In the genomic region with DNA sequence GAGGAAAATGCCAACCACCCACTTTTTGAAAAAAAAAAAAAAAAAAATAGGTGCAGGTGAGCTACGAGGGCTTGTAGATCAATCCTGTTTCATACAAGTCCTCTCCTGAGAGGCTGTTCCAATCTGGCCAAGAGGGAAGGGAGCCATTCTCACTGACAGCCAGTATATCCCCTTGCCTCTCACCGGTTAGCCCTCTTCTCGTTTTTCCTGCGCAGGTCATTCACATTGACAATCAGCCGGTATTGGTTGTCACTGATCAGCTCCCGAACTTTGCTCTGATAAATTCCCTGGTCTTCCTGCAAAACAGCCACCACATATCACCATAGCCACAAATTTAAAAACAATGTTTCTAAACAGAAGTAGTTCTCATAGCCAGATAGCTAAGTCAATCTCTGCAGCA, we compare ENCODE assay signal across 1 cellular context.
TF ChIP-seq lines count a peak whose summit lies in the region.

No MANE protein-coding gene starts in this region.

TF ChIP-seq in GM23338, 12 proteins besides CTCF, POLR2A, EP300 and RAD21 (continued from another document):
- TF ChIP-seq, protein P1, sequence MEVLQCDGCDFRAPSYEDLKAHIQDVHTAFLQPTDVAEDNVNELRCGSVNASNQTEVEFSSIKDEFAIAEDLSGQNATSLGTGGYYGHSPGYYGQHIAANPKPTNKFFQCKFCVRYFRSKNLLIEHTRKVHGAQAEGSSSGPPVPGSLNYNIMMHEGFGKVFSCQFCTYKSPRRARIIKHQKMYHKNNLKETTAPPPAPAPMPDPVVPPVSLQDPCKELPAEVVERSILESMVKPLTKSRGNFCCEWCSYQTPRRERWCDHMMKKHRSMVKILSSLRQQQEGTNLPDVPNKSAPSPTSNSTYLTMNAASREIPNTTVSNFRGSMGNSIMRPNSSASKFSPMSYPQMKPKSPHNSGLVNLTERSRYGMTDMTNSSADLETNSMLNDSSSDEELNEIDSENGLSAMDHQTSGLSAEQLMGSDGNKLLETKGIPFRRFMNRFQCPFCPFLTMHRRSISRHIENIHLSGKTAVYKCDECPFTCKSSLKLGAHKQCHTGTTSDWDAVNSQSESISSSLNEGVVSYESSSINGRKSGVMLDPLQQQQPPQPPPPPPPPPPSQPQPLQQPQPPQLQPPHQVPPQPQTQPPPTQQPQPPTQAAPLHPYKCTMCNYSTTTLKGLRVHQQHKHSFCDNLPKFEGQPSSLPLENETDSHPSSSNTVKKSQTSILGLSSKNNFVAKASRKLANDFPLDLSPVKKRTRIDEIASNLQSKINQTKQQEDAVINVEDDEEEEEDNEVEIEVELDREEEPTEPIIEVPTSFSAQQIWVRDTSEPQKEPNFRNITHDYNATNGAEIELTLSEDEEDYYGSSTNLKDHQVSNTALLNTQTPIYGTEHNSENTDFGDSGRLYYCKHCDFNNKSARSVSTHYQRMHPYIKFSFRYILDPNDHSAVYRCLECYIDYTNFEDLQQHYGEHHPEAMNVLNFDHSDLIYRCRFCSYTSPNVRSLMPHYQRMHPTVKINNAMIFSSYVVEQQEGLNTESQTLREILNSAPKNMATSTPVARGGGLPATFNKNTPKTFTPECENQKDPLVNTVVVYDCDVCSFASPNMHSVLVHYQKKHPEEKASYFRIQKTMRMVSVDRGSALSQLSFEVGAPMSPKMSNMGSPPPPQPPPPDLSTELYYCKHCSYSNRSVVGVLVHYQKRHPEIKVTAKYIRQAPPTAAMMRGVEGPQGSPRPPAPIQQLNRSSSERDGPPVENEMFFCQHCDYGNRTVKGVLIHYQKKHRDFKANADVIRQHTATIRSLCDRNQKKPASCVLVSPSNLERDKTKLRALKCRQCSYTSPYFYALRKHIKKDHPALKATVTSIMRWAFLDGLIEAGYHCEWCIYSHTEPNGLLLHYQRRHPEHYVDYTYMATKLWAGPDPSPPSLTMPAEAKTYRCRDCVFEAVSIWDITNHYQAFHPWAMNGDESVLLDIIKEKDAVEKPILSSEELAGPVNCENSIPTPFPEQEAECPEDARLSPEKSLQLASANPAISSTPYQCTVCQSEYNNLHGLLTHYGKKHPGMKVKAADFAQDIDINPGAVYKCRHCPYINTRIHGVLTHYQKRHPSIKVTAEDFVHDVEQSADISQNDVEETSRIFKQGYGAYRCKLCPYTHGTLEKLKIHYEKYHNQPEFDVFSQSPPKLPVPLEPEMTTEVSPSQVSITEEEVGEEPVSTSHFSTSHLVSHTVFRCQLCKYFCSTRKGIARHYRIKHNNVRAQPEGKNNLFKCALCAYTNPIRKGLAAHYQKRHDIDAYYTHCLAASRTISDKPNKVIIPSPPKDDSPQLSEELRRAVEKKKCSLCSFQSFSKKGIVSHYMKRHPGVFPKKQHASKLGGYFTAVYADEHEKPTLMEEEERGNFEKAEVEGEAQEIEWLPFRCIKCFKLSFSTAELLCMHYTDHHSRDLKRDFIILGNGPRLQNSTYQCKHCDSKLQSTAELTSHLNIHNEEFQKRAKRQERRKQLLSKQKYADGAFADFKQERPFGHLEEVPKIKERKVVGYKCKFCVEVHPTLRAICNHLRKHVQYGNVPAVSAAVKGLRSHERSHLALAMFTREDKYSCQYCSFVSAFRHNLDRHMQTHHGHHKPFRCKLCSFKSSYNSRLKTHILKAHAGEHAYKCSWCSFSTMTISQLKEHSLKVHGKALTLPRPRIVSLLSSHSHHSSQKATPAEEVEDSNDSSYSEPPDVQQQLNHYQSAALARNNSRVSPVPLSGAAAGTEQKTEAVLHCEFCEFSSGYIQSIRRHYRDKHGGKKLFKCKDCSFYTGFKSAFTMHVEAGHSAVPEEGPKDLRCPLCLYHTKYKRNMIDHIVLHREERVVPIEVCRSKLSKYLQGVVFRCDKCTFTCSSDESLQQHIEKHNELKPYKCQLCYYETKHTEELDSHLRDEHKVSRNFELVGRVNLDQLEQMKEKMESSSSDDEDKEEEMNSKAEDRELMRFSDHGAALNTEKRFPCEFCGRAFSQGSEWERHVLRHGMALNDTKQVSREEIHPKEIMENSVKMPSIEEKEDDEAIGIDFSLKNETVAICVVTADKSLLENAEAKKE (CRISPR knock-in tag; IDR thresholded peaks at IDR 0.05): no peak
